Comparison of ENCODE assay signal across 1 cellular context in genomic region chr11:25423436-25424184, GRCh38.
TF ChIP-seq lines count a peak whose summit lies in the region.

No MANE protein-coding gene starts in this region.

TF ChIP-seq in IMR-90, 13 proteins besides CTCF, POLR2A, EP300 and RAD21 (continued from another document):
- no peak for TF ChIP-seq ELK1 (IDR thresholded peaks at IDR 0.05; ENCODE audit: borderline replicate concordance, low read depth, low read length)
- no peak for TF ChIP-seq CEBPB (IDR thresholded peaks at IDR 0.05; ENCODE audit: low read depth, low read length)
- no peak for TF ChIP-seq USF2 (IDR thresholded peaks at IDR 0.05; ENCODE audit: low read depth, low read length)
- no peak for TF ChIP-seq CHD1 (IDR thresholded peaks at IDR 0.05; ENCODE audit: low read depth, low read length)
- no peak for TF ChIP-seq BHLHE40 (IDR thresholded peaks at IDR 0.05; ENCODE audit: low read depth, low read length)
- TF ChIP-seq MXI1 (IDR thresholded peaks at IDR 0.05; ENCODE audit: borderline replicate concordance, low read depth, low read length): no peak
- no peak for TF ChIP-seq NFE2L2 (IDR thresholded peaks at IDR 0.05; ENCODE audit: low read depth, low read length)
- no peak for TF ChIP-seq MAFK (IDR thresholded peaks at IDR 0.05; ENCODE audit: low read depth, low read length)
- no peak for TF ChIP-seq MAZ (IDR thresholded peaks at IDR 0.05; ENCODE audit: borderline replicate concordance, low read depth, low read length)
- TF ChIP-seq SMC3 (IDR thresholded peaks at IDR 0.05; ENCODE audit: low read depth, low read length): no peak
- TF ChIP-seq RCOR1 (IDR thresholded peaks at IDR 0.05; ENCODE audit: insufficient replicate concordance, low read length): no peak
